22 cellular contexts compared by ENCODE assay signal in the genomic region with DNA sequence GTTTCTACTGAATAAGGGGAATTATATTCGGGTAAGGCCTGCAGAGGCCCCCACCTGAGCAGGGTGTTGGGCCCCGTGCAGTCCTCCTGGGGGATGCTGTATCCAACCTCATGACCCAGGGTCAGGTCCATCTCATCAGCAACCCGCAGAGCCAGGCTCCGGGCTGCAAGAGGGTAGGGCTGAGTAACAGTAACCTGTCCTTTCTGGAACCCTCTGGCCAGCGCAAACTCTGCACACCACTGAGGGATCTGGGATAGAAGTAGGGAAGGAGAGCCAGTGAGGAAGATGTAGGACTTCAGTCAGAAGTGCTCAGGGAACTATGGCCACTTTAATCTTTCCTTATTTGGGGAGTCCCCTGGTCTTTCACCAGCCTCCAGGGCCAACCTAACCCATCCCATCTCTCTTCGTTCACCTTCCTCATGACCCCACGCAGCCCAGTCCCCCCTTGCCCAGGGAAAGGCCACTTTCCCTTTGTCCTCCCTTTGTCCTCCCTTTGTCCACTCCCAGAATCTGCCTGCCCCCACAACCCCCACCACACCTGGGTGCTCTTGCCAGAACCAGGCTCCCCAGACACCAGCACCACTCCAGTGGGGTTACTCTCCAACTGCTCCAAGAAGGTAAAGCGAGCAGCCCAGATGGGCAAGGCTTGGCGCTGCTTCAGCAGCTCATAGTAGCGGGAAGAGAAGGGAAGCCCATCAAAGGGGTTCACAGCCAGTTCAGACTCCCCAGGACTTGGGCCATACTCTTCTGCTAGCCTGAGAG. TPM values are rescaled to one million over a fixed set of nuclear protein-coding genes. Genes with fewer than 3 reads are reported as not detected.
DNase-seq lines count a peak whose midpoint lies in the region; ATAC-seq and TF ChIP-seq lines count a peak whose summit lies in the region.
"Had no signal": no experiment of that assay in that cellular context is flagged by ENCODE, and none has a peak within 500 bp of the region (broad histone marks: within the 10 kb centered on the region; RNA-seq: fewer than 3 reads in every experiment).

No MANE protein-coding gene starts in this region.

- no peaks in the 10 kb centered on the region for H3K9me3 Mint-ChIP-seq in nephron progenitor cell
- no peaks in the 10 kb centered on the region for H3K9me3 Mint-ChIP-seq in activated naive CD4-positive, alpha-beta T cell treated with anti-CD3 and anti-CD28 coated beads, Interleukin-2, amount 50 U/mL, for 72 hours
- H3K9me3 Mint-ChIP-seq: HFFc6 had no signal

- no peak for TF ChIP-seq CTCF in 22Rv1 (IDR thresholded peaks at IDR 0.05)
- no peak for TF ChIP-seq CTCF in RWPE1 (conservative IDR thresholded peaks at IDR 0.05; ENCODE audit: low read depth)
- no peak for TF ChIP-seq CTCF in epithelial cell of esophagus (IDR thresholded peaks at IDR 0.05; ENCODE audit: insufficient read depth, low read depth, low read length, missing control alignments)
- no peak for TF ChIP-seq CTCF in nephron progenitor cell (IDR thresholded peaks at IDR 0.05)
- no peak for TF ChIP-seq CTCF in A673 (conservative IDR thresholded peaks at IDR 0.05; ENCODE audit: low read depth, low read length)

- POLR2A ChIA-PET in RWPE1 (lab: Yijun Ruan, JAX; ENCODE audit: low non-redundant PET) = no interaction called here
- POLR2A ChIA-PET in A673 (lab: Charles Lee; ENCODE audit: low non-redundant PET) = no interaction called here

- no peak for ATAC-seq in activated naive CD4-positive, alpha-beta T cell treated with anti-CD3 and anti-CD28 coated beads, Interleukin-2, amount 50 U/mL, for 72 hours

- no peaks in the 10 kb centered on the region for H3K9me3 ChIP-seq in A673 (ENCODE audit: low read depth, low read length, poor library complexity, severe bottlenecking)

- peak overlapping the region; percentile 47 for H3K4me3 ChIP-seq in epithelial cell of esophagus (ENCODE audit: low read length)
- no peak overlapping the region for H3K4me3 ChIP-seq in A673 (ENCODE audit: low read depth, low read length, poor library complexity, severe bottlenecking)
- H3K4me3 ChIP-seq: GM23248 had no signal

- peak overlapping the region; percentile 34; the same call in 1 of the 2 replicates for H3K27ac ChIP-seq in 22Rv1
- H3K27ac ChIP-seq in RWPE1 = peak overlapping the region; percentile 3; the same call in 1 of the 2 replicates
- no peak overlapping the region for H3K27ac ChIP-seq in A673 (ENCODE audit: low read depth, low read length, poor library complexity, severe bottlenecking)
- H3K27ac ChIP-seq: GM23248 had no signal

- H3K4me1 ChIP-seq in A673 (ENCODE audit: insufficient read depth, low read length, poor library complexity, severe bottlenecking) = peaks cover 8% of the 10 kb centered on the region

- CTCF ChIA-PET in RWPE1 (lab: Yijun Ruan, JAX) = no interaction called here
- CTCF ChIA-PET in A673 (lab: Charles Lee) = no interaction called here

- no TSS peak for BruUV-seq in A673 (replicated peaks; lab: Mats Ljungman, UMichigan)

- peaks cover 44% of the 10 kb centered on the region for H3K27me3 Mint-ChIP-seq in nephron progenitor cell (ENCODE audit: low read depth, poor library complexity)

- no peak overlapping the region for H3K27ac Mint-ChIP-seq in nephron progenitor cell
- H3K27ac Mint-ChIP-seq in activated naive CD4-positive, alpha-beta T cell treated with anti-CD3 and anti-CD28 coated beads, Interleukin-2, amount 50 U/mL, for 72 hours = no peak overlapping the region
- H3K27ac Mint-ChIP-seq: B cell, HFFc6 had no signal

- intact Hi-C loops in A673 (cut with micrococcal nuclease; ENCODE audit: unreplicated experiment) = no loop called here

- peak overlapping the region; percentile 26 for H3K4me3 Mint-ChIP-seq in nephron progenitor cell
- H3K4me3 Mint-ChIP-seq: B cell; CD4-positive, alpha-beta memory T cell; HFFc6 had no signal

- peaks cover 27% of the 10 kb centered on the region for H3K36me3 Mint-ChIP-seq in nephron progenitor cell (ENCODE audit: low read depth)
- H3K36me3 Mint-ChIP-seq in activated naive CD4-positive, alpha-beta T cell treated with anti-CD3 and anti-CD28 coated beads, Interleukin-2, amount 50 U/mL, for 72 hours = peaks cover 32 to 36% of the 10 kb centered on the region in 2 donors

- H3K4me1 Mint-ChIP-seq in nephron progenitor cell = peaks cover 20% of the 10 kb centered on the region

- H3K27me3 ChIP-seq in A673 (replicated peaks; ENCODE audit: insufficient read depth, low read depth, low read length, poor library complexity) = peaks cover 4% of the 10 kb centered on the region

- peaks cover 25% of the 10 kb centered on the region for H3K36me3 ChIP-seq in A673 (ENCODE audit: insufficient read depth, low read length, poor library complexity, severe bottlenecking)

- no peak for DNase-seq in RWPE1 (ENCODE audit: low spot score)
- DNase-seq in epithelial cell of esophagus (ENCODE audit: low read depth) = no peak
- no peak for DNase-seq in nephron progenitor cell
- DNase-seq in activated naive CD4-positive, alpha-beta T cell treated with anti-CD3 and anti-CD28 coated beads, Interleukin-2, amount 50 U/mL, for 72 hours (ENCODE audit: low spot score in 2 of 2) = no peak
- no peak for DNase-seq in NCI-H1105 treated with DMSO at 0.1 percent for 48 hours (lab: John Stamatoyannopoulos, UW)
- no peak for DNase-seq in A673 (ENCODE audit: low spot score)
- DNase-seq: ACHN; CD4-positive, alpha-beta memory T cell; DMS79 treated with DMSO at 0.1 percent for 48 hours; GDM1; GM23248; HFFc6; KG1; MM.1S; NCI-H1417; NCI-H1930; NCI-H2171; NCI-H82; SHP77 had no signal

RNA-seq across cellular contexts. Expression of gene DQX1, which starts 0.9 kb away (rescaled TPM):
- 1 to 10 TPM in 1 of 2 donors, under 1 TPM in 1; 0.29 to 2.3 TPM for total RNA-seq in activated naive CD4-positive, alpha-beta T cell treated with anti-CD3 and anti-CD28 coated beads, Interleukin-2, amount 50 U/mL, for 72 hours
- 0.50 and 0.71 TPM in 2 replicates for total RNA-seq in A673 (2021)
- total RNA-seq: GM23248, NCI-H460 had no signal

RNA-seq across cellular contexts. Expression of gene AUP1, which starts 4.4 kb away (rescaled TPM):
- total RNA-seq in activated naive CD4-positive, alpha-beta T cell treated with anti-CD3 and anti-CD28 coated beads, Interleukin-2, amount 50 U/mL, for 72 hours = 10 to 100 TPM; 42.3 to 97.1 TPM
- total RNA-seq in A673 (2021) = 114 and 126 TPM in 2 replicates

RNA-seq across cellular contexts. Expression of gene HTRA2, which starts 4.6 kb away (rescaled TPM):
- total RNA-seq in activated naive CD4-positive, alpha-beta T cell treated with anti-CD3 and anti-CD28 coated beads, Interleukin-2, amount 50 U/mL, for 72 hours = 10 to 100 TPM; 57.5 to 84.4 TPM
- total RNA-seq in A673 (2021) = 35.1 and 37.7 TPM in 2 replicates

RNA-seq across cellular contexts. Expression of gene TLX2, which starts 10.9 kb away (rescaled TPM):
- under 1 TPM; 0.19 to 0.25 TPM for total RNA-seq in activated naive CD4-positive, alpha-beta T cell treated with anti-CD3 and anti-CD28 coated beads, Interleukin-2, amount 50 U/mL, for 72 hours
- not detected in 2 replicates for total RNA-seq in A673 (2021)
- total RNA-seq: B cell, GM23248 had no signal

RNA-seq across cellular contexts. Expression of gene PCGF1, which starts 17.6 kb away (rescaled TPM):
- total RNA-seq in activated naive CD4-positive, alpha-beta T cell treated with anti-CD3 and anti-CD28 coated beads, Interleukin-2, amount 50 U/mL, for 72 hours = 10 to 100 TPM; 26.2 to 39.9 TPM
- 30.9 and 33.0 TPM in 2 replicates for total RNA-seq in A673 (2021)
